In genomic region chr3:197171481-197172067, GRCh38 we compare ENCODE assay signal across 33 cellular contexts.
DNase-seq lines count a peak whose midpoint lies in the region; ATAC-seq, FAIRE-seq and TF ChIP-seq lines count a peak whose summit lies in the region.
"Had no signal": no experiment of that assay in that cellular context is flagged by ENCODE, and none has a peak within 500 bp of the region (broad histone marks: within the 10 kb centered on the region; RNA-seq: fewer than 3 reads in every experiment).

No MANE protein-coding gene starts in this region.

- no peak for TF ChIP-seq RAD21 in K562 (CRISPR knock-in tag; conservative IDR thresholded peaks at IDR 0.05 in 1 of 2, IDR thresholded peaks at IDR 0.05 in 1 of 2)

- ATAC-seq in PC-3 (peak; percentile 57), K562 (no peak), HG02623 (IDR thresholded peaks at IDR 0.05; ENCODE audit: unreplicated experiment) (no peak), GM19452 (IDR thresholded peaks at IDR 0.05; ENCODE audit: unreplicated experiment) (no peak)
- ATAC-seq: activated T-helper 17 cell treated with anti-CD3 and anti-CD28 coated beads, Interleukin-2, amount 50 U/mL, for 72 hours; pancreas; right cardiac atrium had no signal

- no peak overlapping the region for H3K4ac ChIP-seq in mesenchymal stem cell (ENCODE audit: low read depth in 1 of 2, low read length in 2 of 2)

- H3K4me3 ChIP-seq in PC-3 (ENCODE audit: low read length) (no peak overlapping the region), K562 (no peak overlapping the region), mesenchymal stem cell (ENCODE audit: insufficient read depth in 1 of 2, low read depth in 1 of 2, low read length in 2 of 2) (no peak overlapping the region)
- H3K4me3 ChIP-seq: ascending aorta, left ventricle myocardium inferior, pancreas, thoracic aorta had no signal

- no peak overlapping the region for H4K91ac ChIP-seq in mesenchymal stem cell (ENCODE audit: low read length)

- FAIRE-seq in K562 (lab: Jason Lieb, UNC): peak; percentile 42
- FAIRE-seq: GM19239, pancreas had no signal

- no peaks in the 10 kb centered on the region for H3K27me3 Mint-ChIP-seq in progenitor cell of endocrine pancreas
- H3K27me3 Mint-ChIP-seq: activated B cell treated with CpG ODN at 0.5 μM for 24 hours; activated naive CD8-positive, alpha-beta T cell; activated T-helper 17 cell treated with anti-CD3 and anti-CD28 coated beads, Interleukin-2, amount 50 U/mL, for 72 hours had no signal

- WGBS in K562 (ENCODE audit: insufficient coverage, low coverage, missing lambda C conversion rate): 0% methylated on average over 1 of the region's 1 CpG
- no CpG with 5 or more reads among the region's 1 CpG for WGBS in mesenchymal stem cell

- H3K9me2 ChIP-seq in PC-3 (replicated peaks; ENCODE audit: low read length): no peaks in the 10 kb centered on the region

- H3K36me3 ChIP-seq in PC-3 (ENCODE audit: low read depth, low read length) (no peaks in the 10 kb centered on the region; the same call in 1 of the 2 replicates), K562 (ENCODE audit: control insufficient read depth, insufficient read depth, low read length) (no peaks in the 10 kb centered on the region; the same call in 1 of the 3 replicates), mesenchymal stem cell (ENCODE audit: control insufficient read depth in 1 of 2, insufficient read depth in 2 of 2, low read depth in 1 of 2, low read length in 2 of 2) (peaks cover 0 to 3% of the 10 kb centered on the region in 2 experiments)
- H3K36me3 ChIP-seq: ascending aorta, left ventricle myocardium inferior, pancreas, thoracic aorta had no signal

- H3K4me1 ChIP-seq in PC-3 (ENCODE audit: insufficient read depth, low read length): peaks cover 4% of the 10 kb centered on the region; the same call in 1 of the 2 replicates
- H3K4me1 ChIP-seq in K562 (replicated peaks in 1 of 2; ENCODE audit: control insufficient read depth in 2 of 2, insufficient read depth in 2 of 2, low read length in 2 of 2): no peaks in the 10 kb centered on the region
- no peaks in the 10 kb centered on the region for H3K4me1 ChIP-seq in mesenchymal stem cell (ENCODE audit: control insufficient read depth, insufficient read depth, low read depth, low read length)
- H3K4me1 ChIP-seq: ascending aorta had no signal

- H3K27ac ChIP-seq in PC-3 (ENCODE audit: low read length) (no peak overlapping the region), K562 (ENCODE audit: extremely low read depth, low read depth, low read length) (no peak overlapping the region), mesenchymal stem cell (ENCODE audit: low read length, poor library complexity, severe bottlenecking) (no peak overlapping the region)
- H3K27ac ChIP-seq: ascending aorta, left ventricle myocardium inferior, pancreas, thoracic aorta had no signal

- H3K79me2 ChIP-seq in PC-3 (ENCODE audit: low read length): peaks cover 18% of the 10 kb centered on the region; the same call in 1 of the 2 replicates
- H3K79me2 ChIP-seq in K562 (ENCODE audit: control insufficient read depth, insufficient read depth, low read length): peaks cover 23% of the 10 kb centered on the region

- H2AFZ ChIP-seq in PC-3 (ENCODE audit: low read length) (no peak overlapping the region), K562 (ENCODE audit: low read depth, low read length) (no peak overlapping the region), mesenchymal stem cell (ENCODE audit: low read depth, low read length) (no peak overlapping the region)

- DNase-seq in EH (ENCODE audit: low read depth) (peak; percentile 49), PC-3 (peak; percentile 32), K562 (ENCODE audit: extremely low read depth in 1 of 4, low spot score in 3 of 4) (no peak), mesenchymal stem cell (peak; percentile 30), progenitor cell of endocrine pancreas (ENCODE audit: low spot score, unreplicated experiment) (no peak), activated gamma-delta T cell (lab: John Stamatoyannopoulos, UW) (no peak)
- DNase-seq: activated B cell treated with CpG ODN at 0.5 μM for 24 hours; activated CD4-positive, alpha-beta T cell treated with anti-CD3 and anti-CD28 coated beads, Interleukin-2, amount 50 U/mL, for 48 hours; activated CD8-positive, alpha-beta memory T cell treated with anti-CD3 and anti-CD28 coated beads, Interleukin-2, amount 50 U/mL, for 48 hours; C1 segment of cervical spinal cord; foreskin melanocyte; hippocampal formation; immature natural killer cell; Kasumi-1; left ventricle myocardium inferior; midbrain; NCI-H1694 treated with DMSO at 0.1 percent for 48 hours; NCI-H2171 treated with DMSO at 0.1 percent for 48 hours; NCI-H524 treated with DMSO at 0.1 percent for 48 hours; pancreas; right cardiac atrium; RPMI8226; stimulated activated CD4-positive, alpha-beta T cell treated with anti-CD3 and anti-CD28 coated beads, Interleukin-12 subunit alpha, Interleukin-12 subunit beta, amount 100 ng/mL, for 4 hours; stimulated activated CD4-positive, alpha-beta T cell treated with anti-CD3 and anti-CD28 coated beads, Interleukin-4, amount 100 ng/mL, for 24 hours; stimulated activated naive CD4-positive, alpha-beta T cell treated with Interleukin-2 at 50 U/mL for 16 hours had no signal

- H3K9me1 ChIP-seq in K562 (ENCODE audit: control insufficient read depth, insufficient read depth, low read length): no peaks in the 10 kb centered on the region

- no peak overlapping the region for H2BK120ac ChIP-seq in mesenchymal stem cell (ENCODE audit: low read depth, low read length)

- POLR2A ChIA-PET in PC-3 (lab: Charles Lee; ENCODE audit: unreplicated experiment) (no interaction called here), K562 (lab: Yijun Ruan, JAX) (interaction anchor here (1.1 kb wide), 1 partner anchor 11 kb away, joined by 3 read pairs; no protein-coding TSS in a partner anchor)

- no peak for TF ChIP-seq POLR2A in K562 (conservative IDR thresholded peaks at IDR 0.05)

- H3F3A ChIP-seq in PC-3 (ENCODE audit: low read length, unreplicated experiment): no peaks in the 10 kb centered on the region

- H2AK5ac ChIP-seq in mesenchymal stem cell (ENCODE audit: low read length, severe bottlenecking): no peak overlapping the region

- no peak overlapping the region for H3K4me3 Mint-ChIP-seq in progenitor cell of endocrine pancreas (ENCODE audit: low read depth)
- H3K4me3 Mint-ChIP-seq: activated B cell treated with CpG ODN at 0.5 μM for 24 hours; activated naive CD8-positive, alpha-beta T cell; activated T-helper 17 cell treated with anti-CD3 and anti-CD28 coated beads, Interleukin-2, amount 50 U/mL, for 72 hours; immature natural killer cell; nephron had no signal

- in situ Hi-C loops in K562 (cut with MboI): no loop called here

- peaks cover 3% of the 10 kb centered on the region for H3K36me3 Mint-ChIP-seq in progenitor cell of endocrine pancreas (ENCODE audit: insufficient read depth)
- H3K36me3 Mint-ChIP-seq: immature natural killer cell had no signal

- peaks cover 4% of the 10 kb centered on the region for H3K4me1 Mint-ChIP-seq in progenitor cell of endocrine pancreas (ENCODE audit: low read depth)

- no peaks in the 10 kb centered on the region for H3K9me3 Mint-ChIP-seq in progenitor cell of endocrine pancreas (ENCODE audit: low read depth)
- H3K9me3 Mint-ChIP-seq: activated B cell treated with CpG ODN at 0.5 μM for 24 hours; activated T-helper 17 cell treated with anti-CD3 and anti-CD28 coated beads, Interleukin-2, amount 50 U/mL, for 72 hours; immature natural killer cell; nephron had no signal

- TF ChIP-seq CTCF in PC-3 (conservative IDR thresholded peaks at IDR 0.05; ENCODE audit: low read depth, low read length) (no peak), K562 (IDR thresholded peaks at IDR 0.05 in 2 of 3, conservative IDR thresholded peaks at IDR 0.05 in 1 of 3; ENCODE audit: insufficient read depth in 2 of 3, low read depth in 1 of 3, low read length in 3 of 3) (no peak), progenitor cell of endocrine pancreas (IDR thresholded peaks at IDR 0.05; ENCODE audit: unreplicated experiment) (no peak)

- H3K79me1 ChIP-seq in mesenchymal stem cell (replicated peaks; ENCODE audit: low read length, poor library complexity, severe bottlenecking): peaks cover 8% of the 10 kb centered on the region

- no peak for TF ChIP-seq EP300 in K562 (IDR thresholded peaks at IDR 0.05; ENCODE audit: low read length)

- no peak overlapping the region for H2BK12ac ChIP-seq in mesenchymal stem cell (ENCODE audit: low read length in 2 of 2)

- H3K9ac ChIP-seq in PC-3 (ENCODE audit: low read length) (no peak overlapping the region), K562 (ENCODE audit: insufficient read depth in 1 of 2, low read depth in 2 of 2, low read length in 2 of 2) (no peak overlapping the region), mesenchymal stem cell (ENCODE audit: low read length) (peak overlapping the region; percentile 26)

- no peak overlapping the region for H3K23ac ChIP-seq in mesenchymal stem cell (ENCODE audit: low read length in 2 of 2)

- H3K27me3 ChIP-seq in PC-3 (ENCODE audit: low read length): no peaks in the 10 kb centered on the region
- no peaks in the 10 kb centered on the region for H3K27me3 ChIP-seq in K562 (ENCODE audit: control insufficient read depth in 2 of 2, insufficient read depth in 2 of 2, low read length in 2 of 2)
- H3K27me3 ChIP-seq in mesenchymal stem cell (ENCODE audit: control insufficient read depth in 1 of 2, insufficient read depth in 1 of 2, low read length in 2 of 2): no peaks in the 10 kb centered on the region
- H3K27me3 ChIP-seq: ascending aorta, pancreas had no signal

- intact Hi-C loops in PC-3 (cut with micrococcal nuclease): no loop called here
- intact Hi-C loops in K562 (cut with micrococcal nuclease): no loop called here

- no peak overlapping the region for H3K14ac ChIP-seq in mesenchymal stem cell (ENCODE audit: low read length in 2 of 2)

- H4K20me1 ChIP-seq in PC-3 (ENCODE audit: low read length) (no peaks in the 10 kb centered on the region), K562 (replicated peaks; ENCODE audit: control insufficient read depth, insufficient read depth, low read length) (no peaks in the 10 kb centered on the region)

- H3K27ac Mint-ChIP-seq in progenitor cell of endocrine pancreas: no peak overlapping the region
- H3K27ac Mint-ChIP-seq: activated B cell treated with CpG ODN at 0.5 μM for 24 hours; activated naive CD8-positive, alpha-beta T cell; activated T-helper 17 cell treated with anti-CD3 and anti-CD28 coated beads, Interleukin-2, amount 50 U/mL, for 72 hours; immature natural killer cell; nephron had no signal

- no peak overlapping the region for H3K18ac ChIP-seq in mesenchymal stem cell (ENCODE audit: low read depth in 1 of 2, low read length in 2 of 2)

- BruUV-seq in PC-3 (replicated peaks; lab: Mats Ljungman, UMichigan) (no TSS peak), K562 (replicated peaks; lab: Mats Ljungman, UMichigan) (no TSS peak)

- H3K4me2 ChIP-seq in PC-3 (ENCODE audit: low read length): no peak overlapping the region
- H3K4me2 ChIP-seq in K562 (ENCODE audit: insufficient read depth, low read length): no peak overlapping the region
- H3K4me2 ChIP-seq in mesenchymal stem cell (ENCODE audit: low read length, poor library complexity, severe bottlenecking): no peak overlapping the region

- no peak overlapping the region for H2BK15ac ChIP-seq in mesenchymal stem cell (ENCODE audit: low read depth, poor library complexity, severe bottlenecking)

- H2BK5ac ChIP-seq in mesenchymal stem cell (ENCODE audit: low read depth, low read length, poor library complexity, severe bottlenecking): no peak overlapping the region

- no peak overlapping the region for H4K8ac ChIP-seq in mesenchymal stem cell (ENCODE audit: low read length)

- CTCF ChIA-PET in PC-3 (lab: Charles Lee) (interaction anchor here (0.6 kb wide), 1 partner anchor 137 kb away, joined by 8 read pairs; no protein-coding TSS in a partner anchor), K562 (lab: Yijun Ruan, JAX; ENCODE audit: low intra/inter-chr PET ratio) (no interaction called here)

- H3K9me3 ChIP-seq in PC-3 (ENCODE audit: low read length): no peaks in the 10 kb centered on the region
- H3K9me3 ChIP-seq in K562 (replicated peaks; ENCODE audit: control insufficient read depth, insufficient read depth, low read depth, low read length): no peaks in the 10 kb centered on the region
- H3K9me3 ChIP-seq in mesenchymal stem cell (ENCODE audit: control insufficient read depth, low read length): no peaks in the 10 kb centered on the region
- H3K9me3 ChIP-seq: ascending aorta, left ventricle myocardium inferior, pancreas, thoracic aorta had no signal

Comparison
In these comparisons a context has a peak if more than half of its experiments do, and no peak if none do; other contexts are left out.
1. DNase-seq: peak in EH (single experiment), PC-3 (single experiment) and mesenchymal stem cell (single experiment); none in K562 (0 of 4), progenitor cell of endocrine pancreas (single experiment) and activated gamma-delta T cell (single experiment).